ENCODE assay signal across 1 cellular context in the genomic region with DNA sequence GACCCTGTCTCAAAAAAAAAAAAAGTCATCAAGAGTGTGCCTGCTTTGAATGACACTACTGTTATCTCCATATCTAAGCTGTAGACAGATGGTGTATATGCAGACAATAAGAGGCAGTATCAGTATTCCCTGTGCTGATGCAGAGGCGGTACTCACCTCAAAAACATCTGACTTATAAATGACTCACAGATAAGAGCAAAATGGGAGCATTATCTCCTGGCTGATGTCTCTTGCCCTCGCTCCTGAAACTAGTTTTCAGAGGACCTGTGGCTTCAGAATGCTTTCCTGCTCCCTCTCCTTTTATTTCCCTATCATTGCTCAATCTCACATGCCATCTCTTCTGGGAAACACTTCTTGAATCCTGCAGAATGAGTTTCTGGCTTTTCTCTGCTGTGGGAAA.
TF ChIP-seq lines count a peak whose summit lies in the region.

No MANE protein-coding gene starts in this region.

TF ChIP-seq in A549, 52 proteins besides CTCF, POLR2A, EP300 and RAD21 (continued from another document):
- TF ChIP-seq, protein P1, sequence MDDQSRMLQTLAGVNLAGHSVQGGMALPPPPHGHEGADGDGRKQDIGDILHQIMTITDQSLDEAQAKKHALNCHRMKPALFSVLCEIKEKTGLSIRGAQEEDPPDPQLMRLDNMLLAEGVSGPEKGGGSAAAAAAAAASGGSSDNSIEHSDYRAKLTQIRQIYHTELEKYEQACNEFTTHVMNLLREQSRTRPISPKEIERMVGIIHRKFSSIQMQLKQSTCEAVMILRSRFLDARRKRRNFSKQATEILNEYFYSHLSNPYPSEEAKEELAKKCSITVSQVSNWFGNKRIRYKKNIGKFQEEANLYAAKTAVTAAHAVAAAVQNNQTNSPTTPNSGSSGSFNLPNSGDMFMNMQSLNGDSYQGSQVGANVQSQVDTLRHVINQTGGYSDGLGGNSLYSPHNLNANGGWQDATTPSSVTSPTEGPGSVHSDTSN (IDR thresholded peaks at IDR 0.05): no peak
- no peak for TF ChIP-seq NFE2L2 (conservative IDR thresholded peaks at IDR 0.05; ENCODE audit: low read length)
- no peak for TF ChIP-seq MAZ (IDR thresholded peaks at IDR 0.05; ENCODE audit: borderline replicate concordance, low read depth, low read length)
- TF ChIP-seq POLR2AphosphoS2 (conservative IDR thresholded peaks at IDR 0.05; ENCODE audit: low read length): no peak
- TF ChIP-seq GATA3 (IDR thresholded peaks at IDR 0.05; ENCODE audit: borderline replicate concordance): peak; percentile 76
- no peak for TF ChIP-seq HOXB13 (CRISPR knock-in tag; IDR thresholded peaks at IDR 0.05; ENCODE audit: low read depth)
- TF ChIP-seq, protein P2, sequence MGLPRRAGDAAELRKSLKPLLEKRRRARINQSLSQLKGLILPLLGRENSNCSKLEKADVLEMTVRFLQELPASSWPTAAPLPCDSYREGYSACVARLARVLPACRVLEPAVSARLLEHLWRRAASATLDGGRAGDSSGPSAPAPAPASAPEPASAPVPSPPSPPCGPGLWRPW (IDR thresholded peaks at IDR 0.05): no peak
- no peak for TF ChIP-seq KDM5A (IDR thresholded peaks at IDR 0.05)
- no peak for TF ChIP-seq NR3C1 (IDR thresholded peaks at IDR 0.05)
- no peak for TF ChIP-seq ZFP36 (IDR thresholded peaks at IDR 0.05; ENCODE audit: borderline replicate concordance, partially characterized antibody)
- TF ChIP-seq TFCP2L1 (CRISPR knock-in tag; IDR thresholded peaks at IDR 0.05): no peak
- TF ChIP-seq, protein P3, sequence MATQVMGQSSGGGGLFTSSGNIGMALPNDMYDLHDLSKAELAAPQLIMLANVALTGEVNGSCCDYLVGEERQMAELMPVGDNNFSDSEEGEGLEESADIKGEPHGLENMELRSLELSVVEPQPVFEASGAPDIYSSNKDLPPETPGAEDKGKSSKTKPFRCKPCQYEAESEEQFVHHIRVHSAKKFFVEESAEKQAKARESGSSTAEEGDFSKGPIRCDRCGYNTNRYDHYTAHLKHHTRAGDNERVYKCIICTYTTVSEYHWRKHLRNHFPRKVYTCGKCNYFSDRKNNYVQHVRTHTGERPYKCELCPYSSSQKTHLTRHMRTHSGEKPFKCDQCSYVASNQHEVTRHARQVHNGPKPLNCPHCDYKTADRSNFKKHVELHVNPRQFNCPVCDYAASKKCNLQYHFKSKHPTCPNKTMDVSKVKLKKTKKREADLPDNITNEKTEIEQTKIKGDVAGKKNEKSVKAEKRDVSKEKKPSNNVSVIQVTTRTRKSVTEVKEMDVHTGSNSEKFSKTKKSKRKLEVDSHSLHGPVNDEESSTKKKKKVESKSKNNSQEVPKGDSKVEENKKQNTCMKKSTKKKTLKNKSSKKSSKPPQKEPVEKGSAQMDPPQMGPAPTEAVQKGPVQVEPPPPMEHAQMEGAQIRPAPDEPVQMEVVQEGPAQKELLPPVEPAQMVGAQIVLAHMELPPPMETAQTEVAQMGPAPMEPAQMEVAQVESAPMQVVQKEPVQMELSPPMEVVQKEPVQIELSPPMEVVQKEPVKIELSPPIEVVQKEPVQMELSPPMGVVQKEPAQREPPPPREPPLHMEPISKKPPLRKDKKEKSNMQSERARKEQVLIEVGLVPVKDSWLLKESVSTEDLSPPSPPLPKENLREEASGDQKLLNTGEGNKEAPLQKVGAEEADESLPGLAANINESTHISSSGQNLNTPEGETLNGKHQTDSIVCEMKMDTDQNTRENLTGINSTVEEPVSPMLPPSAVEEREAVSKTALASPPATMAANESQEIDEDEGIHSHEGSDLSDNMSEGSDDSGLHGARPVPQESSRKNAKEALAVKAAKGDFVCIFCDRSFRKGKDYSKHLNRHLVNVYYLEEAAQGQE (IDR thresholded peaks at IDR 0.05): no peak
- peak; percentile 41 to 60; a peak in 3 of 4 replicates for TF ChIP-seq CEBPB (IDR thresholded peaks at IDR 0.05)
- no peak for TF ChIP-seq MAFK (IDR thresholded peaks at IDR 0.05; ENCODE audit: partially characterized antibody)
- TF ChIP-seq CHD4 (IDR thresholded peaks at IDR 0.05; ENCODE audit: borderline replicate concordance): no peak
- no peak for TF ChIP-seq FOSB (CRISPR knock-in tag; IDR thresholded peaks at IDR 0.05)
- no peak for TF ChIP-seq ZNF302 (CRISPR knock-in tag; IDR thresholded peaks at IDR 0.05)
- TF ChIP-seq, protein P4, sequence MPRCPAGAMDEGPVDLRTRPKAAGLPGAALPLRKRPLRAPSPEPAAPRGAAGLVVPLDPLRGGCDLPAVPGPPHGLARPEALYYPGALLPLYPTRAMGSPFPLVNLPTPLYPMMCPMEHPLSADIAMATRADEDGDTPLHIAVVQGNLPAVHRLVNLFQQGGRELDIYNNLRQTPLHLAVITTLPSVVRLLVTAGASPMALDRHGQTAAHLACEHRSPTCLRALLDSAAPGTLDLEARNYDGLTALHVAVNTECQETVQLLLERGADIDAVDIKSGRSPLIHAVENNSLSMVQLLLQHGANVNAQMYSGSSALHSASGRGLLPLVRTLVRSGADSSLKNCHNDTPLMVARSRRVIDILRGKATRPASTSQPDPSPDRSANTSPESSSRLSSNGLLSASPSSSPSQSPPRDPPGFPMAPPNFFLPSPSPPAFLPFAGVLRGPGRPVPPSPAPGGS (IDR thresholded peaks at IDR 0.05): no peak
- TF ChIP-seq RFX5 (IDR thresholded peaks at IDR 0.05): no peak
TF ChIP-seq in A549: peak in this region for 4.
